22 cellular contexts compared by ENCODE assay signal in genomic region chr2:240737958-240738357, GRCh38. TPM values are rescaled to one million over a fixed set of nuclear protein-coding genes. Genes with fewer than 3 reads are reported as not detected.
A peak's percentile ranks its signal among the peaks of the same experiment; 100 is the strongest.
DNase-seq lines count a peak whose midpoint lies in the region; ATAC-seq, FAIRE-seq and TF ChIP-seq lines count a peak whose summit lies in the region.
"Had no signal": no experiment of that assay in that cellular context is flagged by ENCODE, and none has a peak within 500 bp of the region (broad histone marks: within the 10 kb centered on the region; RNA-seq: fewer than 3 reads in every experiment).

No MANE protein-coding gene starts in this region.

- no peak overlapping the region for H2BK120ac ChIP-seq in neuronal stem cell (ENCODE audit: low read depth, low read length)

- no peak overlapping the region for H3K9ac ChIP-seq in neuronal stem cell (ENCODE audit: low read depth, low read length, poor library complexity)
- H3K9ac ChIP-seq: BLaER1 had no signal

- no peak overlapping the region for H2BK12ac ChIP-seq in neuronal stem cell (ENCODE audit: low read length)

- H2AK5ac ChIP-seq in neuronal stem cell (ENCODE audit: low read depth, low read length) = no peak overlapping the region

- H3K4me2 ChIP-seq in neuronal stem cell (ENCODE audit: insufficient read depth, low read length, poor library complexity, severe bottlenecking) = no peak overlapping the region
- H3K4me2 ChIP-seq: A549, BLaER1 had no signal

- ATAC-seq in heart right ventricle = no peak
- ATAC-seq: A549 had no signal

- peaks cover 2% of the 10 kb centered on the region for H3K79me1 ChIP-seq in neuronal stem cell (ENCODE audit: low read depth, low read length)

- DNase-seq in cardiac muscle cell (ENCODE audit: low read depth in 1 of 2, low spot score in 1 of 2) = no peak
- DNase-seq in heart right ventricle = no peak
- DNase-seq in D721Med (ENCODE audit: insufficient read length, low spot score) = peak; percentile 22
- DNase-seq in neuronal stem cell (ENCODE audit: low spot score) = no peak
- DNase-seq in AML-193 (lab: John Stamatoyannopoulos, UW) = no peak
- DNase-seq in MG63 = no peak
- DNase-seq in anterior cingulate cortex (lab: John Stamatoyannopoulos, UW) = no peak
- DNase-seq: BE2C; C1 segment of cervical spinal cord; CD4-positive, alpha-beta memory T cell; CD4-positive, CD25-positive, alpha-beta regulatory T cell; CD8-positive, alpha-beta memory T cell; COR-L47; DMS79 treated with DMSO at 0.1 percent for 48 hours; GF-D8 had no signal

- WGBS in heart right ventricle, 2 donors = 84% methylated on average over 7 of the region's 7 CpGs
- no CpG with 5 or more reads among the region's 7 CpGs for WGBS in neuronal stem cell (ENCODE audit: extremely low coverage in 2 of 2, insufficient read length in 2 of 2, insufficient replicate concordance in 1 of 2), 2 donors

- intact Hi-C loops in heart right ventricle (cut with DNase I) = no loop called here

- no peak overlapping the region for H4K8ac ChIP-seq in neuronal stem cell (ENCODE audit: low read depth, low read length)

- H4K91ac ChIP-seq in neuronal stem cell (ENCODE audit: low read depth, low read length, poor library complexity) = no peak overlapping the region

- no peak overlapping the region for H3K23ac ChIP-seq in neuronal stem cell (ENCODE audit: low read depth, low read length, poor library complexity)

- no peak overlapping the region for H3K14ac ChIP-seq in neuronal stem cell (ENCODE audit: low read length)

- H2BK15ac ChIP-seq in neuronal stem cell (ENCODE audit: low read length) = no peak overlapping the region

- peak overlapping the region; percentile 24 for H3K18ac ChIP-seq in neuronal stem cell (ENCODE audit: low read length)

- H3K4me1 ChIP-seq in cardiac muscle cell (ENCODE audit: low read depth) (peaks cover 14% of the 10 kb centered on the region), heart right ventricle (no peaks in the 10 kb centered on the region), neuronal stem cell (ENCODE audit: control insufficient read depth in 2 of 2, insufficient read depth in 1 of 2, low read depth in 1 of 2, low read length in 2 of 2) (no peaks in the 10 kb centered on the region)
- H3K4me1 ChIP-seq: A549 had no signal

- peak overlapping the region; percentile 22 for H3K27ac ChIP-seq in cardiac muscle cell
- H3K27ac ChIP-seq in heart right ventricle = no peak overlapping the region
- H3K27ac ChIP-seq in neuronal stem cell (replicated peaks; ENCODE audit: low read length) = no peak overlapping the region
- H3K27ac ChIP-seq: A549, BLaER1 had no signal

- H3K4ac ChIP-seq in neuronal stem cell (ENCODE audit: low read length) = no peak overlapping the region

- H3K27me3 ChIP-seq in cardiac muscle cell (no peaks in the 10 kb centered on the region), heart right ventricle (peaks cover 0 to 20% (median 7%) of the 10 kb centered on the region in 7 donors), neuronal stem cell (ENCODE audit: control insufficient read depth in 3 of 3, insufficient read depth in 3 of 3, low read depth in 1 of 3, low read length in 3 of 3) (no peaks in the 10 kb centered on the region), MG63 (no peaks in the 10 kb centered on the region)
- H3K27me3 ChIP-seq: BE2C, BLaER1 had no signal

- H2BK5ac ChIP-seq in neuronal stem cell (ENCODE audit: low read length) = no peak overlapping the region

- H3K36me3 ChIP-seq in cardiac muscle cell = no peaks in the 10 kb centered on the region
- no peaks in the 10 kb centered on the region for H3K36me3 ChIP-seq in heart right ventricle
- peaks cover 56 to 58% of the 10 kb centered on the region in 2 donors for H3K36me3 ChIP-seq in neuronal stem cell (replicated peaks in 1 of 2; ENCODE audit: control insufficient read depth in 2 of 2, insufficient read depth in 2 of 2, low read length in 2 of 2)
- H3K36me3 ChIP-seq in MG63 = no peaks in the 10 kb centered on the region
- H3K36me3 ChIP-seq: BLaER1 had no signal

- no peak overlapping the region for H3K4me3 ChIP-seq in cardiac muscle cell
- no peak overlapping the region for H3K4me3 ChIP-seq in heart right ventricle
- H3K4me3 ChIP-seq in neuronal stem cell (ENCODE audit: low read length in 2 of 2) = peak overlapping the region in 1 of 2 donors; percentile 26
- H3K4me3 ChIP-seq in MG63 = no peak overlapping the region
- H3K4me3 ChIP-seq: A549, BLaER1 had no signal

- FAIRE-seq in D721Med (lab: Jason Lieb, UNC) = no peak
- FAIRE-seq: A549, G401.6, GM12891, GM19239 had no signal

- H2AFZ ChIP-seq in neuronal stem cell (ENCODE audit: low read length) = no peak overlapping the region

- no peak for TF ChIP-seq CTCF in cardiac muscle cell (IDR thresholded peaks at IDR 0.05; ENCODE audit: low read depth, low read length)
- no peak for TF ChIP-seq CTCF in heart right ventricle (IDR thresholded peaks at IDR 0.05)
- TF ChIP-seq CTCF in D721Med (IDR thresholded peaks at IDR 0.05; ENCODE audit: insufficient read depth, missing control alignments) = no peak

- H3K9me3 ChIP-seq in cardiac muscle cell (ENCODE audit: low read depth) (no peaks in the 10 kb centered on the region), heart right ventricle (no peaks in the 10 kb centered on the region), neuronal stem cell (replicated peaks in 1 of 2; ENCODE audit: control insufficient read depth in 2 of 2, insufficient read depth in 1 of 2, low read depth in 1 of 2, low read length in 2 of 2) (peaks cover 0 to 2% of the 10 kb centered on the region in 2 donors), MG63 (no peaks in the 10 kb centered on the region)
- H3K9me3 ChIP-seq: A549, BE2C, BLaER1 had no signal

RNA-seq across cellular contexts. Expression of gene AQP12A, which starts 46.3 kb away (rescaled TPM):
- total RNA-seq in cardiac muscle cell (not detected in 2 replicates), heart right ventricle (not detected)
- polyA plus RNA-seq in cardiac muscle cell (0.50 TPM in 1 of 2 replicates, not detected in the other), heart right ventricle (not detected)
- polyA plus RNA-seq in neuronal stem cell (2013, experiment 1 of 2) = 0.10 TPM
- polyA plus RNA-seq in neuronal stem cell (2013, experiment 2 of 2) = not detected
- total RNA-seq in MG63 (2014; rRNA removed; shearing (Covaris generic); ENCODE audit: low replicate concordance) = not detected in 2 replicates
- total RNA-seq: A172; CD4-positive, alpha-beta memory T cell; CD4-positive, CD25-positive, alpha-beta regulatory T cell; CD8-positive, alpha-beta memory T cell had no signal
- polyA plus RNA-seq: A549; CD14-positive monocyte; CD4-positive, alpha-beta memory T cell; CD4-positive, CD25-positive, alpha-beta regulatory T cell; CD8-positive, alpha-beta memory T cell had no signal

RNA-seq across cellular contexts. Expression of gene AQP12B, which starts 55.3 kb away (rescaled TPM):
- total RNA-seq in cardiac muscle cell (not detected in 2 replicates), heart right ventricle (not detected)
- polyA plus RNA-seq in cardiac muscle cell (0.50 TPM in 1 of 2 replicates, not detected in the other), heart right ventricle (under 1 TPM in 1 of 2 donors, not detected in 1; 0.03 TPM)
- not detected for polyA plus RNA-seq in neuronal stem cell (2013, experiment 1 of 2)
- polyA plus RNA-seq in neuronal stem cell (2013, experiment 2 of 2) = not detected
- not detected in 2 replicates for total RNA-seq in MG63 (2014; rRNA removed; shearing (Covaris generic); ENCODE audit: low replicate concordance)
- total RNA-seq: A172; CD4-positive, alpha-beta memory T cell; CD4-positive, CD25-positive, alpha-beta regulatory T cell; CD8-positive, alpha-beta memory T cell had no signal
- polyA plus RNA-seq: A549; CD14-positive monocyte; CD4-positive, alpha-beta memory T cell; CD4-positive, CD25-positive, alpha-beta regulatory T cell; CD8-positive, alpha-beta memory T cell had no signal
